ENCODE assay signal across 8 cellular contexts in the genomic region with DNA sequence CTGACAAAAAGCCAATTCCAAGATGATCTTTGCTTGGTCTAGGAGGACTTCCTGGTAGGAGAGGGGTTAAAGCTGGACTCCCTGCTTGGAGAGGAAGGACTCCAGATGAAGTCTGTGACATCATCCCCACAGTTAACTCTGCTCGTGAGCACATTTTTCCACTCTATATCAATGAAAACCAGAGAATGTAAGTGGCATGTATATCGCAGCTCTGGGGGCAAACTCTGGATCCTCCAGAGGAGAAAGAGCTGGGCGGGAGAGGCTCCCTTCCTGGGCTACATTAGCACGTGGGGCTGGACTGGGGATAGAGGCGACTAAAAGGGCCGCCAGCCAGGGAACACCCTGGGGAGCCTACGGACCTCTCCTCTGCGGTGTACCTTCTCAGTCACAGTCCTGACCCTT. TPM values are rescaled to one million over a fixed set of nuclear protein-coding genes. Genes with fewer than 3 reads are reported as not detected.
DNase-seq lines count a peak whose midpoint lies in the region; ATAC-seq and FAIRE-seq lines count a peak whose summit lies in the region.

No MANE protein-coding gene starts in this region.

- H3K9me3 Mint-ChIP-seq in T-cell: no peaks in the 10 kb centered on the region

- peaks cover 7% of the 10 kb centered on the region for H3K36me3 ChIP-seq in thymus (ENCODE audit: control insufficient read depth, insufficient read depth)

- H3K4me1 ChIP-seq in thymus (ENCODE audit: control insufficient read depth, insufficient read depth, low read length): peaks cover 29% of the 10 kb centered on the region

- H3K27ac ChIP-seq in thymus (ENCODE audit: low read depth): peak overlapping the region; percentile 69

- POLR2A ChIA-PET in T-cell (lab: Charles Lee): no interaction called here

- CTCF ChIA-PET in T-cell (lab: Charles Lee): interaction anchor here in 1 of 2 donors (0.9 kb wide), 1 partner anchor 196 kb away, joined by 3 read pairs; no protein-coding TSS in a partner anchor

- H3K4me3 ChIP-seq in thymus (ENCODE audit: low read length): no peak overlapping the region

- FAIRE-seq in GM18507 (lab: Jason Lieb, UNC): peak; percentile 38

- H3K36me3 Mint-ChIP-seq in T-cell: peaks cover 28% of the 10 kb centered on the region

- peak; percentile 21 for ATAC-seq in HG02571 (IDR thresholded peaks at IDR 0.05; ENCODE audit: unreplicated experiment)
- ATAC-seq in T-cell (replicated peaks in 1 of 4): peak in 3 of 4 experiments; percentile 17 to 37 (median 24)

- H3K9me3 ChIP-seq in thymus (ENCODE audit: control insufficient read depth): no peaks in the 10 kb centered on the region

- H3K4me3 Mint-ChIP-seq in T-cell: peak overlapping the region; percentile 90 to 98 (median 91)

- WGBS in thymus: 68% methylated on average over 8 of the region's 8 CpGs

- H3K4me1 Mint-ChIP-seq in T-cell: peaks cover 59 to 69% (median 66%) of the 10 kb centered on the region in 3 donors

- no peak for DNase-seq in GM18507 (ENCODE audit: extremely low spot score, insufficient read length, low read depth)
- DNase-seq in T-cell: no peak
- DNase-seq in foreskin melanocyte: peak; percentile 80
- no peak for DNase-seq in NCI-H1417 (lab: John Stamatoyannopoulos, UW)
- no peak for DNase-seq in stimulated activated CD4-positive, alpha-beta T cell treated with anti-CD3 and anti-CD28 coated beads, Interleukin-1b, Interleukin-23, amount 100 ng/mL, for 48 hours
- no peak for DNase-seq in cortex of kidney (lab: John Stamatoyannopoulos, UW)

- H3K27me3 ChIP-seq in thymus (ENCODE audit: control insufficient read depth, insufficient read depth): no peaks in the 10 kb centered on the region

- H3K27me3 Mint-ChIP-seq in T-cell: no peaks in the 10 kb centered on the region

- peak overlapping the region; percentile 96 to 97 for H3K27ac Mint-ChIP-seq in T-cell

RNA-seq across cellular contexts. Expression of a gene that starts 34.1 kb away (rescaled TPM):
- 10 to 100 TPM in 1 of 5 donors, 1 to 10 TPM in 4; 3.2 to 12.3 (median 8.4) TPM for total RNA-seq in T-cell
- polyA plus RNA-seq in thymus: 4.2 TPM

RNA-seq across cellular contexts. Expression of a gene that starts 47.2 kb away (rescaled TPM):
- total RNA-seq in T-cell: 10 to 100 TPM; 31.0 to 36.8 (median 31.8) TPM
- 81.8 TPM for polyA plus RNA-seq in thymus

RNA-seq across cellular contexts. Expression of a gene that starts 59.1 kb away (rescaled TPM):
- total RNA-seq in T-cell: 100 to 1,000 TPM in 2 of 5 donors, 10 to 100 TPM in 3; 84.6 to 116 (median 94.2) TPM
- polyA plus RNA-seq in thymus: 26.4 TPM
